Comparison of ENCODE assay signal across 9 cellular contexts in genomic region chr22:30270841-30271240, GRCh38. TPM values are rescaled to one million over a fixed set of nuclear protein-coding genes. Genes with fewer than 3 reads are reported as not detected.
A peak's percentile ranks its signal among the peaks of the same experiment; 100 is the strongest.
DNase-seq lines count a peak whose midpoint lies in the region; ATAC-seq and TF ChIP-seq lines count a peak whose summit lies in the region.
"Had no signal": no experiment of that assay in that cellular context is flagged by ENCODE, and none has a peak within 500 bp of the region (broad histone marks: within the 10 kb centered on the region; RNA-seq: fewer than 3 reads in every experiment).

No MANE protein-coding gene starts in this region.

- peak overlapping the region; percentile 83 for H3K27ac Mint-ChIP-seq in dendritic cell treated with granulocyte-macrophage colony-stimulating factor and Interleukin-4, amounts not matched to agents 40 ng/mL and 50 ng/mL, for 4 days

- TF ChIP-seq EP300 in transverse colon (IDR thresholded peaks at IDR 0.05; ENCODE audit: low read depth) = no peak

- H3K36me3 ChIP-seq in lower lobe of right lung (no peaks in the 10 kb centered on the region), transverse colon (no peaks in the 10 kb centered on the region)

- peaks cover 13% of the 10 kb centered on the region for H3K27me3 Mint-ChIP-seq in dendritic cell treated with granulocyte-macrophage colony-stimulating factor and Interleukin-4, amounts not matched to agents 40 ng/mL and 50 ng/mL, for 4 days

- TF ChIP-seq CTCF in lower lobe of right lung (IDR thresholded peaks at IDR 0.05) (no peak), transverse colon (IDR thresholded peaks at IDR 0.05) (no peak)

- peaks cover 6% of the 10 kb centered on the region for H3K36me3 Mint-ChIP-seq in dendritic cell treated with granulocyte-macrophage colony-stimulating factor and Interleukin-4, amounts not matched to agents 40 ng/mL and 50 ng/mL, for 4 days (ENCODE audit: low read depth)

- no peaks in the 10 kb centered on the region for H3K9me3 Mint-ChIP-seq in dendritic cell treated with granulocyte-macrophage colony-stimulating factor and Interleukin-4, amounts not matched to agents 40 ng/mL and 50 ng/mL, for 4 days

- 76 to 87% methylated on average over 6 to 15 of the region's 16 CpGs for WGBS in transverse colon (ENCODE audit: low coverage in 1 of 2), 2 donors

- H3K27me3 ChIP-seq in lower lobe of right lung (ENCODE audit: low read depth) (no peaks in the 10 kb centered on the region), transverse colon (no peaks in the 10 kb centered on the region)

- H3K4me1 ChIP-seq in lower lobe of right lung (peaks cover 10% of the 10 kb centered on the region), transverse colon (peaks cover 0 to 4% (median 0%) of the 10 kb centered on the region in 4 donors)

- H3K4me3 Mint-ChIP-seq in dendritic cell treated with granulocyte-macrophage colony-stimulating factor and Interleukin-4, amounts not matched to agents 40 ng/mL and 50 ng/mL, for 4 days = peak overlapping the region; percentile 28

- no peaks in the 10 kb centered on the region for H3K9me3 ChIP-seq in lower lobe of right lung
- H3K9me3 ChIP-seq in transverse colon = no peaks in the 10 kb centered on the region

- intact Hi-C loops in dendritic cell treated with granulocyte-macrophage colony-stimulating factor and Interleukin-4, amounts not matched to agents 40 ng/mL and 50 ng/mL, for 4 days (cut with micrococcal nuclease) = no loop called here
- intact Hi-C loops in lower lobe of right lung (cut with DNase I) = no loop called here
- intact Hi-C loops in transverse colon (cut with DNase I; ENCODE audit: low total_unique reads) = no loop called here

- peak; percentile 60 to 74 for ATAC-seq in lower lobe of right lung

- H3K4me3 ChIP-seq in lower lobe of right lung (no peak overlapping the region), transverse colon (no peak overlapping the region)

- DNase-seq in NOMO-1 treated with dmso at 0.1 percent for 144 hours (lab: John Stamatoyannopoulos, UW; ENCODE audit: unreplicated experiment) (peak; percentile 89), lower lobe of right lung (peak; percentile 90), transverse colon (peak; percentile 57), AG20443 (ENCODE audit: low spot score) (no peak), DMS153 treated with DMSO at 0.1 percent for 48 hours (lab: John Stamatoyannopoulos, UW; ENCODE audit: unreplicated experiment) (no peak)
- DNase-seq in activated effector memory CD4-positive, alpha-beta T cell treated with anti-CD3 and anti-CD28 coated beads, Interleukin-2, amount 50 U/mL, for 16 hours = no peak
- DNase-seq: NCI-H187 treated with DMSO at 0.1 percent for 48 hours had no signal

- H3K27ac ChIP-seq in lower lobe of right lung = no peak overlapping the region
- H3K27ac ChIP-seq in transverse colon = peak overlapping the region in 1 of 4 donors; percentile 4
- H3K27ac ChIP-seq: epithelial cell of prostate had no signal

- in situ Hi-C loops in transverse colon (cut with MboI; ENCODE audit: low pct_ligation_motif_present in 1 of 4, low pct_unique_long_range_greater_than_20kb in 1 of 4, low sequenced_read_pairs in 3 of 4) = no loop called here

- peaks cover 94% of the 10 kb centered on the region for H3K4me1 Mint-ChIP-seq in dendritic cell treated with granulocyte-macrophage colony-stimulating factor and Interleukin-4, amounts not matched to agents 40 ng/mL and 50 ng/mL, for 4 days (ENCODE audit: low read depth)

- no peak for TF ChIP-seq POLR2A in transverse colon (IDR thresholded peaks at IDR 0.05)

RNA-seq across cellular contexts. Expression of gene OSM, which starts 4.2 kb away (rescaled TPM):
- total RNA-seq in lower lobe of right lung (1.1 TPM), transverse colon (not detected)

RNA-seq across cellular contexts. Expression of gene CASTOR1, which starts 18.5 kb away (rescaled TPM):
- total RNA-seq in lower lobe of right lung (16.2 TPM), transverse colon (1 to 10 TPM in 2 of 4 donors, not detected in 2; 5.6 to 6.8 TPM)

RNA-seq across cellular contexts. Expression of gene LIF, which starts 24.3 kb away (rescaled TPM):
- 3.1 TPM for total RNA-seq in lower lobe of right lung
- total RNA-seq in transverse colon = 1 to 10 TPM; 4.0 to 5.2 (median 4.4) TPM

RNA-seq across cellular contexts. Expression of gene TBC1D10A, which starts 55.9 kb away (rescaled TPM):
- total RNA-seq in lower lobe of right lung (27.4 TPM), transverse colon (10 to 100 TPM; 27.9 to 72.2 (median 45.7) TPM)

Comparison
In these comparisons a context has a peak if more than half of its experiments do, and no peak if none do; other contexts are left out.
1. DNase-seq: peak in NOMO-1 treated with dmso at 0.1 percent for 144 hours (single experiment), lower lobe of right lung (single experiment) and transverse colon (single experiment); none in AG20443 (single experiment), activated effector memory CD4-positive, alpha-beta T cell treated with anti-CD3 and anti-CD28 coated beads, Interleukin-2, amount 50 U/mL, for 16 hours (single experiment) and DMS153 treated with DMSO at 0.1 percent for 48 hours (single experiment).